In the genomic region with DNA sequence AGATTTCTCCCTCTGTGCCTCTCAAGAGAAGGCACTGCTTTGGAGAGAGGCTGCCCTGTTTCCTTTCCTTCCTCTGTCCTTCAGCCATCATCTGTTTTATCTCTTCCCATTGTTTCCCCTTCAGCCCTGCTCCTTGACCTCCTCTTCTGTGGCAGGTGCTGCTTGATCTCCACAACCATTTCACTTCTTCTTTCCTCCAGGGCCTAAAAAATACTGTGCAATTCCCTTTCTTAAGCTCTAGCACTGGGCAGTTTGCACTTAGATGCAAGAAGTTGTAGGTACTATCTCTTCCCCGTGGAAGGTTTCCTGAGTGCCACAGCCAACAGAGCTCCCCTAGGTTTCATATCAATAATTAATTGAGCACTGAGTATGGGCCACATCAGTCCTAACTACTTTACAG, we compare ENCODE assay signal across 19 cellular contexts. TPM values are rescaled to one million over a fixed set of nuclear protein-coding genes. Genes with fewer than 3 reads are reported as not detected.
"Had no signal": no experiment of that assay in that cellular context is flagged by ENCODE, and none has a peak within 500 bp of the region (broad histone marks: within the 10 kb centered on the region; RNA-seq: fewer than 3 reads in every experiment).

No MANE protein-coding gene starts in this region.

- H3K4me3 ChIP-seq: heart right ventricle, right lobe of liver, skin epidermis, tibial artery had no signal

- H3K27me3 ChIP-seq: heart right ventricle, right lobe of liver, tibial artery had no signal

- H3K9me3 ChIP-seq: heart right ventricle, right lobe of liver, tibial artery had no signal

- H3K9me3 Mint-ChIP-seq: activated CD4-positive, alpha-beta memory T cell treated with anti-CD3 and anti-CD28 coated beads for 36 hours; activated naive CD8-positive, alpha-beta T cell treated with anti-CD3 and anti-CD28 coated beads, Interleukin-2, amount 50 U/mL, for 24 hours; activated T-cell treated with anti-CD3 and anti-CD28 coated beads, Interleukin-2, amount 50 U/mL, for 72 hours had no signal

- H3K36me3 Mint-ChIP-seq: activated CD4-positive, alpha-beta memory T cell treated with anti-CD3 and anti-CD28 coated beads for 36 hours had no signal

- H3K4me3 Mint-ChIP-seq: activated CD4-positive, alpha-beta memory T cell treated with anti-CD3 and anti-CD28 coated beads for 36 hours; activated naive CD8-positive, alpha-beta T cell treated with anti-CD3 and anti-CD28 coated beads, Interleukin-2, amount 50 U/mL, for 24 hours; activated T-cell treated with anti-CD3 and anti-CD28 coated beads, Interleukin-2, amount 50 U/mL, for 72 hours had no signal

- DNase-seq: activated CD4-positive, alpha-beta memory T cell treated with anti-CD3 and anti-CD28 coated beads for 36 hours; activated CD4-positive, alpha-beta T cell treated with anti-CD3 and anti-CD28 coated beads for 48 hours; activated effector memory CD4-positive, alpha-beta T cell treated with Interleukin-2 at 50 U/mL for 16 hours; activated naive CD4-positive, alpha-beta T cell treated with anti-CD3 and anti-CD28 coated beads, Interleukin-2, amount 50 U/mL, for 16 hours; activated naive CD8-positive, alpha-beta T cell treated with anti-CD3 and anti-CD28 coated beads, Interleukin-2, amount 50 U/mL, for 24 hours; activated T-cell treated with anti-CD3 and anti-CD28 coated beads, Interleukin-2, amount 50 U/mL, for 72 hours; cortex of kidney; heart right ventricle; left colon; mesenchymal stem cell; posterior cingulate gyrus; right lobe of liver; stimulated activated CD4-positive, alpha-beta T cell treated with anti-CD3 and anti-CD28 coated beads, Interleukin-15, amount 100 ng/mL, for 24 hours; stimulated activated CD4-positive, alpha-beta T cell treated with anti-CD3 and anti-CD28 coated beads, Interleukin-2, amount 100 ng/mL, for 48 hours; stimulated activated naive CD8-positive, alpha-beta T cell treated with anti-CD3 and anti-CD28 coated beads, Interleukin-15, Interleukin-2, amounts not matched to agents 100 U/mL and 50 U/mL, for 24 hours; T-helper 9 cell; tibial artery had no signal

- H3K4me1 ChIP-seq: right lobe of liver had no signal

- ATAC-seq: activated naive CD8-positive, alpha-beta T cell treated with anti-CD3 and anti-CD28 coated beads, Interleukin-2, amount 50 U/mL, for 24 hours; activated T-cell treated with anti-CD3 and anti-CD28 coated beads, Interleukin-2, amount 50 U/mL, for 72 hours; heart right ventricle; left colon; stimulated activated naive CD8-positive, alpha-beta T cell treated with anti-CD3 and anti-CD28 coated beads, Interleukin-15, Interleukin-2, amounts not matched to agents 100 U/mL and 50 U/mL, for 24 hours had no signal

- H3K36me3 ChIP-seq: heart right ventricle, right lobe of liver, tibial artery had no signal

- H3K27ac ChIP-seq: heart right ventricle, right lobe of liver, skin epidermis, tibial artery had no signal

- H3K27ac Mint-ChIP-seq: activated CD4-positive, alpha-beta memory T cell treated with anti-CD3 and anti-CD28 coated beads for 36 hours; activated naive CD8-positive, alpha-beta T cell treated with anti-CD3 and anti-CD28 coated beads, Interleukin-2, amount 50 U/mL, for 24 hours; activated T-cell treated with anti-CD3 and anti-CD28 coated beads, Interleukin-2, amount 50 U/mL, for 72 hours had no signal

RNA-seq across cellular contexts. Expression of gene ADRB2, which starts 8.8 kb away (rescaled TPM):
- polyA plus RNA-seq: neural cell had no signal
